Comparison of ENCODE assay signal across 31 cellular contexts in the genomic region with DNA sequence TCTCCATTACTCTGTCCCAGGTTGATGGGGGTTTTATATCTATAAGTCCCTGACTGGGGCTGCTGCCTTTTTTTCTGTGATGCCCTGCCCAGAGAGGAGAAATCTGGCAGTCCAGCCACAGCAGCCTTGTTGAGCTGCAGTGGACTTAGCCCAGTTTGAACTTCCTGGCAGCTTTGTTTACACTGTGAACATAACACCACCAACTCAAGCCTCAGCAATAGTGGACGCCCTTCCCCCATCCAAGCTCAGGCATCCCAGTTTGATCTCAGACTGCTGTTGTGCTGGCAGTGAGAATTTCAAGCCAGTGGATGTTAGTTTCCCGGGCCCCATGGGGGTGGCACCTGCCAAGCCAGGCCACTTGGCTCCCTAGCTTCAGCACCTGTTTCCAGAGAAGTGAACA.
"Had no signal": no experiment of that assay in that cellular context is flagged by ENCODE, and none has a peak within 500 bp of the region (broad histone marks: within the 10 kb centered on the region; RNA-seq: fewer than 3 reads in every experiment).

No MANE protein-coding gene starts in this region.

- H3K4me3 ChIP-seq: adrenal gland, body of pancreas, breast epithelium had no signal

- H3K27me3 ChIP-seq: adrenal gland, body of pancreas, brain microvascular endothelial cell, breast epithelium had no signal

- DNase-seq: activated B cell treated with CpG ODN at 0.5 μM for 24 hours; activated CD4-positive, alpha-beta memory T cell treated with anti-CD3 and anti-CD28 coated beads for 36 hours; activated CD4-positive, alpha-beta T cell treated with anti-CD3 and anti-CD28 coated beads for 4 hours; activated CD4-positive, alpha-beta T cell treated with anti-CD3 and anti-CD28 coated beads, Interleukin-2, amount 10 ng/mL, durations not matched to agents 24 days and 14 days; activated CD4-positive, alpha-beta T cell treated with anti-CD3 and anti-CD28 coated beads, Interleukin-2, amount 50 U/mL, for 1 hour; activated CD4-positive, alpha-beta T cell treated with anti-CD3 and anti-CD28 coated beads, Interleukin-2, amount 50 U/mL, for 4 hours; activated CD4-positive, CD25-positive, alpha-beta regulatory T cell treated with anti-CD3 and anti-CD28 coated beads, Interleukin-2, amount 50 U/mL, for 72 hours; activated CD8-positive, alpha-beta memory T cell treated with anti-CD3 and anti-CD28 coated beads, Interleukin-2, amount 50 U/mL, for 4 hours; activated CD8-positive, alpha-beta T cell treated with anti-CD3 and anti-CD28 coated beads for 36 hours; activated effector memory CD4-positive, alpha-beta T cell treated with anti-CD3 and anti-CD28 coated beads, Interleukin-2, amount 50 U/mL, for 16 hours; activated gamma-delta T cell treated with Interleukin-2 at 50 U/mL for 16 hours; activated naive CD4-positive, alpha-beta T cell; activated naive CD4-positive, alpha-beta T cell treated with anti-CD3 and anti-CD28 coated beads for 36 hours; activated naive CD4-positive, alpha-beta T cell treated with anti-CD3 and anti-CD28 coated beads, Interleukin-2, amount 50 U/mL, for 16 hours; activated naive CD8-positive, alpha-beta T cell treated with anti-CD3 and anti-CD28 coated beads for 36 hours; activated T-cell treated with anti-CD3 and anti-CD28 coated beads for 4 hours; activated T-cell treated with anti-CD3 and anti-CD28 coated beads, Interleukin-2, amount 50 U/mL, for 1 hour; activated T-cell treated with anti-CD3 and anti-CD28 coated beads, Interleukin-2, amount 50 U/mL, for 4 hours; activated T-cell treated with anti-CD3 and anti-CD28 coated beads, Interleukin-2, amount 50 U/mL, for 72 hours; adrenal gland; amniotic stem cell; aorta; body of pancreas; brain microvascular endothelial cell; central memory CD4-positive, alpha-beta T cell; T-helper 2 cell; T-helper 9 cell had no signal

- H3K36me3 ChIP-seq: adrenal gland, brain microvascular endothelial cell, breast epithelium had no signal

- H3K9me3 ChIP-seq: adrenal gland, body of pancreas, breast epithelium had no signal

- H3K4me1 ChIP-seq: adrenal gland, body of pancreas, breast epithelium had no signal

- ATAC-seq: activated CD8-positive, alpha-beta T cell treated with anti-CD3 and anti-CD28 coated beads for 36 hours; activated naive CD4-positive, alpha-beta T cell treated with anti-CD3 and anti-CD28 coated beads, Interleukin-2, amount 50 U/mL, for 72 hours; activated T-cell treated with anti-CD3 and anti-CD28 coated beads, Interleukin-2, amount 50 U/mL, for 4 hours; activated T-cell treated with anti-CD3 and anti-CD28 coated beads, Interleukin-2, amount 50 U/mL, for 72 hours; activated T-helper 17 cell treated with anti-CD3 and anti-CD28 coated beads, Interleukin-2, amount 50 U/mL, for 72 hours; body of pancreas had no signal

- H3K27ac ChIP-seq: adrenal gland, body of pancreas, brain microvascular endothelial cell, breast epithelium, VCaP had no signal
